Comparison of ENCODE assay signal across 27 cellular contexts in genomic region chr1:246293366-246294121, GRCh38.
"Had no signal": no experiment of that assay in that cellular context is flagged by ENCODE, and none has a peak within 500 bp of the region (broad histone marks: within the 10 kb centered on the region; RNA-seq: fewer than 3 reads in every experiment).

No MANE protein-coding gene starts in this region.

- ATAC-seq: esophagus mucosa; heart left ventricle; left lobe of liver; mucosa of descending colon; natural killer cell treated with Interleukin-12 subunit alpha and Interleukin-12 subunit beta and Interleukin-15 and Interleukin-18, amount 100 ng/mL, for 72 hours; right cardiac atrium; stimulated activated naive B cell treated with anti-CD40 and anti-IgM and Interleukin-4, amounts not matched to agents 10 μg/mL and 1 μg/mL and 100 μg/mL, for 72 hours; upper lobe of right lung had no signal

- H3K9me3 Mint-ChIP-seq: activated CD4-positive, alpha-beta memory T cell treated with anti-CD3 and anti-CD28 coated beads, Interleukin-2, amount 10 ng/mL, durations not matched to agents 7 days and 5 days; activated CD4-positive, alpha-beta T cell treated with anti-CD3 and anti-CD28 coated beads, Interleukin-2, amount 10 ng/mL, durations not matched to agents 7 days and 5 days; activated T-cell treated with anti-CD3 and anti-CD28 coated beads, Interleukin-2, amount 50 U/mL, for 24 hours; central memory CD8-positive, alpha-beta T cell; dendritic cell treated with granulocyte-macrophage colony-stimulating factor and Interleukin-4, amounts not matched to agents 40 ng/mL and 50 ng/mL, for 4 days; endodermal cell; natural killer cell treated with Interleukin-12 subunit alpha and Interleukin-12 subunit beta and Interleukin-15 and Interleukin-18, amount 100 ng/mL, for 72 hours; stimulated activated naive B cell treated with anti-CD40 and anti-IgM and Interleukin-4, amounts not matched to agents 10 μg/mL and 1 μg/mL and 100 μg/mL, for 72 hours had no signal

- H3K4me3 Mint-ChIP-seq: activated CD4-positive, alpha-beta memory T cell treated with anti-CD3 and anti-CD28 coated beads, Interleukin-2, amount 10 ng/mL, durations not matched to agents 7 days and 5 days; activated CD4-positive, alpha-beta T cell treated with anti-CD3 and anti-CD28 coated beads, Interleukin-2, amount 10 ng/mL, durations not matched to agents 7 days and 5 days; activated T-cell treated with anti-CD3 and anti-CD28 coated beads, Interleukin-2, amount 50 U/mL, for 24 hours; central memory CD8-positive, alpha-beta T cell; dendritic cell treated with granulocyte-macrophage colony-stimulating factor and Interleukin-4, amounts not matched to agents 40 ng/mL and 50 ng/mL, for 4 days; endodermal cell; natural killer cell treated with Interleukin-12 subunit alpha and Interleukin-12 subunit beta and Interleukin-15 and Interleukin-18, amount 100 ng/mL, for 72 hours; stimulated activated naive B cell treated with anti-CD40 and anti-IgM and Interleukin-4, amounts not matched to agents 10 μg/mL and 1 μg/mL and 100 μg/mL, for 72 hours had no signal

- H3K27ac Mint-ChIP-seq: activated CD4-positive, alpha-beta memory T cell treated with anti-CD3 and anti-CD28 coated beads, Interleukin-2, amount 10 ng/mL, durations not matched to agents 7 days and 5 days; activated CD4-positive, alpha-beta T cell treated with anti-CD3 and anti-CD28 coated beads, Interleukin-2, amount 10 ng/mL, durations not matched to agents 7 days and 5 days; activated T-cell treated with anti-CD3 and anti-CD28 coated beads, Interleukin-2, amount 50 U/mL, for 24 hours; dendritic cell treated with granulocyte-macrophage colony-stimulating factor and Interleukin-4, amounts not matched to agents 40 ng/mL and 50 ng/mL, for 4 days; endodermal cell; natural killer cell treated with Interleukin-12 subunit alpha and Interleukin-12 subunit beta and Interleukin-15 and Interleukin-18, amount 100 ng/mL, for 72 hours; stimulated activated naive B cell treated with anti-CD40 and anti-IgM and Interleukin-4, amounts not matched to agents 10 μg/mL and 1 μg/mL and 100 μg/mL, for 72 hours had no signal

- DNase-seq: activated CD4-positive, alpha-beta memory T cell treated with anti-CD3 and anti-CD28 coated beads, Interleukin-2, amount 10 ng/mL, durations not matched to agents 7 days and 5 days; activated CD4-positive, alpha-beta T cell treated with anti-CD3 and anti-CD28 coated beads, Interleukin-2, amount 10 ng/mL, durations not matched to agents 7 days and 5 days; activated CD4-positive, CD25-positive, alpha-beta regulatory T cell treated with anti-CD3 and anti-CD28 coated beads, Interleukin-2, amount 50 U/mL, for 72 hours; activated CD8-positive, alpha-beta memory T cell treated with anti-CD3 and anti-CD28 coated beads, Interleukin-2, amount 50 U/mL, for 48 hours; activated gamma-delta T cell treated with Interleukin-2 at 50 U/mL for 16 hours; activated naive CD4-positive, alpha-beta T cell treated with anti-CD3 and anti-CD28 coated beads, Interleukin-2, amount 50 U/mL, for 16 hours; activated T-cell treated with anti-CD3 and anti-CD28 coated beads, Interleukin-2, amount 50 U/mL, for 24 hours; amniotic stem cell; endodermal cell; foreskin fibroblast; heart left ventricle; kidney glomerular epithelial cell; mucosa of descending colon; posterior cingulate gyrus; right cardiac atrium; stimulated activated CD4-positive, alpha-beta T cell treated with anti-CD3 and anti-CD28 coated beads, Interleukin-15, amount 100 ng/mL, for 24 hours; stimulated activated CD4-positive, alpha-beta T cell treated with anti-CD3 and anti-CD28 coated beads, Interleukin-2, amount 100 ng/mL, for 24 hours; stimulated activated naive B cell treated with anti-CD40 and anti-IgM and Interleukin-4, amounts not matched to agents 10 μg/mL and 1 μg/mL and 100 μg/mL, for 72 hours; stomach; thyroid gland; upper lobe of right lung; WERI-Rb-1 had no signal

- H3K27me3 Mint-ChIP-seq: activated CD4-positive, alpha-beta memory T cell treated with anti-CD3 and anti-CD28 coated beads, Interleukin-2, amount 10 ng/mL, durations not matched to agents 7 days and 5 days; activated CD4-positive, alpha-beta T cell treated with anti-CD3 and anti-CD28 coated beads, Interleukin-2, amount 10 ng/mL, durations not matched to agents 7 days and 5 days; activated T-cell treated with anti-CD3 and anti-CD28 coated beads, Interleukin-2, amount 50 U/mL, for 24 hours; central memory CD8-positive, alpha-beta T cell; dendritic cell treated with granulocyte-macrophage colony-stimulating factor and Interleukin-4, amounts not matched to agents 40 ng/mL and 50 ng/mL, for 4 days; natural killer cell treated with Interleukin-12 subunit alpha and Interleukin-12 subunit beta and Interleukin-15 and Interleukin-18, amount 100 ng/mL, for 72 hours; stimulated activated naive B cell treated with anti-CD40 and anti-IgM and Interleukin-4, amounts not matched to agents 10 μg/mL and 1 μg/mL and 100 μg/mL, for 72 hours had no signal

- H3K36me3 Mint-ChIP-seq: natural killer cell treated with Interleukin-12 subunit alpha and Interleukin-12 subunit beta and Interleukin-15 and Interleukin-18, amount 100 ng/mL, for 72 hours had no signal
